1 cellular context compared by ENCODE assay signal in the genomic region with DNA sequence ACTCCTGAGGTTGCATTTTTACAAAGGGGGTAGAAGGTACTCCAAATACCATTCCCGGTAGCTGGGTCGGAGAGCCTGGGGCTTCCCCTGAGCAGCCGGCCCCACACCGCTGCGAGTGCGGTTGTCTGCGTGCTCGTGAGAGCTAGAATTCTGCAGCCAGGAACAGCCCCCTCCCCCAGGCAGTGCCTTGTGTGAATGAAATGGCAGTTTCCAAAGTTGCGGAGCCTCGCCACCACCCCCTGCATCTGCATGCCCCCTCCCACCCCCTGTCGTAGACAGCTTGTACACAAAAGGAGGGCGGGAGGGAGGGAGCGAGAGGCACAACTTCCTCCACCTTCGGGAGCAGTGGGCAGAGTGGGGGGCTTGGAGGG.
TF ChIP-seq lines count a peak whose summit lies in the region.

No MANE protein-coding gene starts in this region.

TF ChIP-seq in HepG2, 621 proteins besides CTCF, POLR2A, EP300 and RAD21 (continued from another document):
- TF ChIP-seq, protein P1, sequence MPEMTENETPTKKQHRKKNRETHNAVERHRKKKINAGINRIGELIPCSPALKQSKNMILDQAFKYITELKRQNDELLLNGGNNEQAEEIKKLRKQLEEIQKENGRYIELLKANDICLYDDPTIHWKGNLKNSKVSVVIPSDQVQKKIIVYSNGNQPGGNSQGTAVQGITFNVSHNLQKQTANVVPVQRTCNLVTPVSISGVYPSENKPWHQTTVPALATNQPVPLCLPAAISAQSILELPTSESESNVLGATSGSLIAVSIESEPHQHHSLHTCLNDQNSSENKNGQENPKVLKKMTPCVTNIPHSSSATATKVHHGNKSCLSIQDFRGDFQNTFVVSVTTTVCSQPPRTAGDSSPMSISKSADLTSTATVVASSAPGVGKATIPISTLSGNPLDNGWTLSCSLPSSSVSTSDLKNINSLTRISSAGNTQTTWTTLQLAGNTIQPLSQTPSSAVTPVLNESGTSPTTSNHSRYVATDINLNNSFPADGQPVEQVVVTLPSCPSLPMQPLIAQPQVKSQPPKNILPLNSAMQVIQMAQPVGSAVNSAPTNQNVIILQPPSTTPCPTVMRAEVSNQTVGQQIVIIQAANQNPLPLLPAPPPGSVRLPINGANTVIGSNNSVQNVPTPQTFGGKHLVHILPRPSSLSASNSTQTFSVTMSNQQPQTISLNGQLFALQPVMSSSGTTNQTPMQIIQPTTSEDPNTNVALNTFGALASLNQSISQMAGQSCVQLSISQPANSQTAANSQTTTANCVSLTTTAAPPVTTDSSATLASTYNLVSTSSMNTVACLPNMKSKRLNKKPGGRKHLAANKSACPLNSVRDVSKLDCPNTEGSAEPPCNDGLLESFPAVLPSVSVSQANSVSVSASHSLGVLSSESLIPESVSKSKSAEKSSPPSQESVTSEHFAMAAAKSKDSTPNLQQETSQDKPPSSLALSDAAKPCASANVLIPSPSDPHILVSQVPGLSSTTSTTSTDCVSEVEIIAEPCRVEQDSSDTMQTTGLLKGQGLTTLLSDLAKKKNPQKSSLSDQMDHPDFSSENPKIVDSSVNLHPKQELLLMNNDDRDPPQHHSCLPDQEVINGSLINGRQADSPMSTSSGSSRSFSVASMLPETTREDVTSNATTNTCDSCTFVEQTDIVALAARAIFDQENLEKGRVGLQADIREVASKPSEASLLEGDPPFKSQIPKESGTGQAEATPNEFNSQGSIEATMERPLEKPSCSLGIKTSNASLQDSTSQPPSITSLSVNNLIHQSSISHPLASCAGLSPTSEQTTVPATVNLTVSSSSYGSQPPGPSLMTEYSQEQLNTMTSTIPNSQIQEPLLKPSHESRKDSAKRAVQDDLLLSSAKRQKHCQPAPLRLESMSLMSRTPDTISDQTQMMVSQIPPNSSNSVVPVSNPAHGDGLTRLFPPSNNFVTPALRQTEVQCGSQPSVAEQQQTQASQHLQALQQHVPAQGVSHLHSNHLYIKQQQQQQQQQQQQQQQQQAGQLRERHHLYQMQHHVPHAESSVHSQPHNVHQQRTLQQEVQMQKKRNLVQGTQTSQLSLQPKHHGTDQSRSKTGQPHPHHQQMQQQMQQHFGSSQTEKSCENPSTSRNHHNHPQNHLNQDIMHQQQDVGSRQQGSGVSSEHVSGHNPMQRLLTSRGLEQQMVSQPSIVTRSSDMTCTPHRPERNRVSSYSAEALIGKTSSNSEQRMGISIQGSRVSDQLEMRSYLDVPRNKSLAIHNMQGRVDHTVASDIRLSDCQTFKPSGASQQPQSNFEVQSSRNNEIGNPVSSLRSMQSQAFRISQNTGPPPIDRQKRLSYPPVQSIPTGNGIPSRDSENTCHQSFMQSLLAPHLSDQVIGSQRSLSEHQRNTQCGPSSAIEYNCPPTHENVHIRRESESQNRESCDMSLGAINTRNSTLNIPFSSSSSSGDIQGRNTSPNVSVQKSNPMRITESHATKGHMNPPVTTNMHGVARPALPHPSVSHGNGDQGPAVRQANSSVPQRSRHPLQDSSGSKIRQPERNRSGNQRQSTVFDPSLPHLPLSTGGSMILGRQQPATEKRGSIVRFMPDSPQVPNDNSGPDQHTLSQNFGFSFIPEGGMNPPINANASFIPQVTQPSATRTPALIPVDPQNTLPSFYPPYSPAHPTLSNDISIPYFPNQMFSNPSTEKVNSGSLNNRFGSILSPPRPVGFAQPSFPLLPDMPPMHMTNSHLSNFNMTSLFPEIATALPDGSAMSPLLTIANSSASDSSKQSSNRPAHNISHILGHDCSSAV (CRISPR knock-in tag; IDR thresholded peaks at IDR 0.05; ENCODE audit: borderline replicate concordance) = no peak
- TF ChIP-seq AKAP8 (CRISPR knock-in tag; IDR thresholded peaks at IDR 0.05) = no peak
- TF ChIP-seq, protein P2, sequence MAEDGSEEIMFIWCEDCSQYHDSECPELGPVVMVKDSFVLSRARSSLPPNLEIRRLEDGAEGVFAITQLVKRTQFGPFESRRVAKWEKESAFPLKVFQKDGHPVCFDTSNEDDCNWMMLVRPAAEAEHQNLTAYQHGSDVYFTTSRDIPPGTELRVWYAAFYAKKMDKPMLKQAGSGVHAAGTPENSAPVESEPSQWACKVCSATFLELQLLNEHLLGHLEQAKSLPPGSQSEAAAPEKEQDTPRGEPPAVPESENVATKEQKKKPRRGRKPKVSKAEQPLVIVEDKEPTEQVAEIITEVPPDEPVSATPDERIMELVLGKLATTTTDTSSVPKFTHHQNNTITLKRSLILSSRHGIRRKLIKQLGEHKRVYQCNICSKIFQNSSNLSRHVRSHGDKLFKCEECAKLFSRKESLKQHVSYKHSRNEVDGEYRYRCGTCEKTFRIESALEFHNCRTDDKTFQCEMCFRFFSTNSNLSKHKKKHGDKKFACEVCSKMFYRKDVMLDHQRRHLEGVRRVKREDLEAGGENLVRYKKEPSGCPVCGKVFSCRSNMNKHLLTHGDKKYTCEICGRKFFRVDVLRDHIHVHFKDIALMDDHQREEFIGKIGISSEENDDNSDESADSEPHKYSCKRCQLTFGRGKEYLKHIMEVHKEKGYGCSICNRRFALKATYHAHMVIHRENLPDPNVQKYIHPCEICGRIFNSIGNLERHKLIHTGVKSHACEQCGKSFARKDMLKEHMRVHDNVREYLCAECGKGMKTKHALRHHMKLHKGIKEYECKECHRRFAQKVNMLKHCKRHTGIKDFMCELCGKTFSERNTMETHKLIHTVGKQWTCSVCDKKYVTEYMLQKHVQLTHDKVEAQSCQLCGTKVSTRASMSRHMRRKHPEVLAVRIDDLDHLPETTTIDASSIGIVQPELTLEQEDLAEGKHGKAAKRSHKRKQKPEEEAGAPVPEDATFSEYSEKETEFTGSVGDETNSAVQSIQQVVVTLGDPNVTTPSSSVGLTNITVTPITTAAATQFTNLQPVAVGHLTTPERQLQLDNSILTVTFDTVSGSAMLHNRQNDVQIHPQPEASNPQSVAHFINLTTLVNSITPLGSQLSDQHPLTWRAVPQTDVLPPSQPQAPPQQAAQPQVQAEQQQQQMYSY (CRISPR knock-in tag; IDR thresholded peaks at IDR 0.05) = no peak
- no peak for TF ChIP-seq ZNF670 (CRISPR knock-in tag; IDR thresholded peaks at IDR 0.05; ENCODE audit: borderline replicate concordance)
- TF ChIP-seq, protein P3, sequence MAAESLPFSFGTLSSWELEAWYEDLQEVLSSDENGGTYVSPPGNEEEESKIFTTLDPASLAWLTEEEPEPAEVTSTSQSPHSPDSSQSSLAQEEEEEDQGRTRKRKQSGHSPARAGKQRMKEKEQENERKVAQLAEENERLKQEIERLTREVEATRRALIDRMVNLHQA (CRISPR knock-in tag; IDR thresholded peaks at IDR 0.05) = no peak
- TF ChIP-seq ZNF563 (CRISPR knock-in tag; IDR thresholded peaks at IDR 0.05) = no peak
- TF ChIP-seq, protein P4, sequence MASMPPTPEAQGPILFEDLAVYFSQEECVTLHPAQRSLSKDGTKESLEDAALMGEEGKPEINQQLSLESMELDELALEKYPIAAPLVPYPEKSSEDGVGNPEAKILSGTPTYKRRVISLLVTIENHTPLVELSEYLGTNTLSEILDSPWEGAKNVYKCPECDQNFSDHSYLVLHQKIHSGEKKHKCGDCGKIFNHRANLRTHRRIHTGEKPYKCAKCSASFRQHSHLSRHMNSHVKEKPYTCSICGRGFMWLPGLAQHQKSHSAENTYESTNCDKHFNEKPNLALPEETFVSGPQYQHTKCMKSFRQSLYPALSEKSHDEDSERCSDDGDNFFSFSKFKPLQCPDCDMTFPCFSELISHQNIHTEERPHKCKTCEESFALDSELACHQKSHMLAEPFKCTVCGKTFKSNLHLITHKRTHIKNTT (CRISPR knock-in tag; IDR thresholded peaks at IDR 0.05) = no peak
- TF ChIP-seq DNMT1 (CRISPR knock-in tag; IDR thresholded peaks at IDR 0.05) = no peak
- TF ChIP-seq FOXC1 (CRISPR knock-in tag; IDR thresholded peaks at IDR 0.05; ENCODE audit: borderline replicate concordance) = no peak
- TF ChIP-seq, protein P5, sequence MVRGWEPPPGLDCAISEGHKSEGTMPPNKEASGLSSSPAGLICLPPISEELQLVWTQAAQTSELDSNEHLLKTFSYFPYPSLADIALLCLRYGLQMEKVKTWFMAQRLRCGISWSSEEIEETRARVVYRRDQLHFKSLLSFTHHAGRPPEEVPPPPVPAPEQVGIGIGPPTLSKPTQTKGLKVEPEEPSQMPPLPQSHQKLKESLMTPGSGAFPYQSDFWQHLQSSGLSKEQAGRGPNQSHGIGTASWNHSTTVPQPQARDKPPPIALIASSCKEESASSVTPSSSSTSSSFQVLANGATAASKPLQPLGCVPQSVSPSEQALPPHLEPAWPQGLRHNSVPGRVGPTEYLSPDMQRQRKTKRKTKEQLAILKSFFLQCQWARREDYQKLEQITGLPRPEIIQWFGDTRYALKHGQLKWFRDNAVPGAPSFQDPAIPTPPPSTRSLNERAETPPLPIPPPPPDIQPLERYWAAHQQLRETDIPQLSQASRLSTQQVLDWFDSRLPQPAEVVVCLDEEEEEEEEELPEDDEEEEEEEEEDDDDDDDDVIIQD (CRISPR knock-in tag; IDR thresholded peaks at IDR 0.05; ENCODE audit: low read depth) = no peak
- no peak for TF ChIP-seq HDAC2 (CRISPR knock-in tag; IDR thresholded peaks at IDR 0.05)
- TF ChIP-seq ZNF496 (CRISPR knock-in tag; IDR thresholded peaks at IDR 0.05; ENCODE audit: insufficient replicate concordance) = no peak
- no peak for TF ChIP-seq ISL2 (CRISPR knock-in tag; IDR thresholded peaks at IDR 0.05)
- TF ChIP-seq, protein P6, sequence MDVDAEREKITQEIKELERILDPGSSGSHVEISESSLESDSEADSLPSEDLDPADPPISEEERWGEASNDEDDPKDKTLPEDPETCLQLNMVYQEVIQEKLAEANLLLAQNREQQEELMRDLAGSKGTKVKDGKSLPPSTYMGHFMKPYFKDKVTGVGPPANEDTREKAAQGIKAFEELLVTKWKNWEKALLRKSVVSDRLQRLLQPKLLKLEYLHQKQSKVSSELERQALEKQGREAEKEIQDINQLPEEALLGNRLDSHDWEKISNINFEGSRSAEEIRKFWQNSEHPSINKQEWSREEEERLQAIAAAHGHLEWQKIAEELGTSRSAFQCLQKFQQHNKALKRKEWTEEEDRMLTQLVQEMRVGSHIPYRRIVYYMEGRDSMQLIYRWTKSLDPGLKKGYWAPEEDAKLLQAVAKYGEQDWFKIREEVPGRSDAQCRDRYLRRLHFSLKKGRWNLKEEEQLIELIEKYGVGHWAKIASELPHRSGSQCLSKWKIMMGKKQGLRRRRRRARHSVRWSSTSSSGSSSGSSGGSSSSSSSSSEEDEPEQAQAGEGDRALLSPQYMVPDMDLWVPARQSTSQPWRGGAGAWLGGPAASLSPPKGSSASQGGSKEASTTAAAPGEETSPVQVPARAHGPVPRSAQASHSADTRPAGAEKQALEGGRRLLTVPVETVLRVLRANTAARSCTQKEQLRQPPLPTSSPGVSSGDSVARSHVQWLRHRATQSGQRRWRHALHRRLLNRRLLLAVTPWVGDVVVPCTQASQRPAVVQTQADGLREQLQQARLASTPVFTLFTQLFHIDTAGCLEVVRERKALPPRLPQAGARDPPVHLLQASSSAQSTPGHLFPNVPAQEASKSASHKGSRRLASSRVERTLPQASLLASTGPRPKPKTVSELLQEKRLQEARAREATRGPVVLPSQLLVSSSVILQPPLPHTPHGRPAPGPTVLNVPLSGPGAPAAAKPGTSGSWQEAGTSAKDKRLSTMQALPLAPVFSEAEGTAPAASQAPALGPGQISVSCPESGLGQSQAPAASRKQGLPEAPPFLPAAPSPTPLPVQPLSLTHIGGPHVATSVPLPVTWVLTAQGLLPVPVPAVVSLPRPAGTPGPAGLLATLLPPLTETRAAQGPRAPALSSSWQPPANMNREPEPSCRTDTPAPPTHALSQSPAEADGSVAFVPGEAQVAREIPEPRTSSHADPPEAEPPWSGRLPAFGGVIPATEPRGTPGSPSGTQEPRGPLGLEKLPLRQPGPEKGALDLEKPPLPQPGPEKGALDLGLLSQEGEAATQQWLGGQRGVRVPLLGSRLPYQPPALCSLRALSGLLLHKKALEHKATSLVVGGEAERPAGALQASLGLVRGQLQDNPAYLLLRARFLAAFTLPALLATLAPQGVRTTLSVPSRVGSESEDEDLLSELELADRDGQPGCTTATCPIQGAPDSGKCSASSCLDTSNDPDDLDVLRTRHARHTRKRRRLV (CRISPR knock-in tag; IDR thresholded peaks at IDR 0.05) = no peak
TF ChIP-seq in HepG2: peak in this region for 0.
